In the genomic region with DNA sequence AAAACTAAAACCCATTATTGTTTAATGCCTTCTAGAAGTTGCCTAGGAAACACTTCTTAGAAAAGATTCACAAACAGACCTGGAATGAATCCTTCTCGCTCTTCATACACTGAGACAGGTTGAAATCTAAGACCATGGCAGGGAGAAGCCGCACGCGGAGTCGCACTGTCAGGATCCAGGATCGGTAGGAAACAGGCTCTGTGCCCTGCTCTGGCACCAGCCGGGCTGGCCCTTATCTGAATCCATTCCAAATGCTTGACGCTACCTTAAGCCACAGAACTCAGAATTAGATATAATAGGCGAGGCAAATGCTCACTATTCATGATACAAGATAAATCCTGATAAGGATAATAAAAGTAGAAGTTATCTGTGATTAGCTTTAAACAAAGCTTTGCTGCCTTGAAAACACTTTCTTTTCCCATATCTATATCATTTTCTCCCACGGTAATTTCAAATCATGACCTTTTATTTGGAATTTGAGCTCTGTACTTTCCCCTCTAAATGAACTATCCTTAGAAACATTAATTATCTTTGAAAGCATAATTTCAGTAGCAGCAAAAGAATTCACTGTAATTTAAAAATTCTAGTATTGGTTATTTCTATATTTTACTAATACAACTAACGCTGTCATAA, we compare ENCODE assay signal across 32 cellular contexts.
A peak's percentile ranks its signal among the peaks of the same experiment; 100 is the strongest.
DNase-seq lines count a peak whose midpoint lies in the region; ATAC-seq and TF ChIP-seq lines count a peak whose summit lies in the region.
"Had no signal": no experiment of that assay in that cellular context is flagged by ENCODE, and none has a peak within 500 bp of the region (broad histone marks: within the 10 kb centered on the region; RNA-seq: fewer than 3 reads in every experiment).

No MANE protein-coding gene starts in this region.

- H3K9me3 Mint-ChIP-seq in endodermal cell = peaks cover 23% of the 10 kb centered on the region
- peaks cover 6% of the 10 kb centered on the region for H3K9me3 Mint-ChIP-seq in mesothelial cell of epicardium
- H3K9me3 Mint-ChIP-seq: activated CD4-positive, alpha-beta memory T cell treated with anti-CD3 and anti-CD28 coated beads, Interleukin-2, amount 10 ng/mL, durations not matched to agents 7 days and 5 days had no signal

- H3K4me1 Mint-ChIP-seq in endodermal cell (peaks cover 15% of the 10 kb centered on the region), mesothelial cell of epicardium (peaks cover 16% of the 10 kb centered on the region)
- H3K4me1 Mint-ChIP-seq: activated CD4-positive, alpha-beta memory T cell treated with anti-CD3 and anti-CD28 coated beads, Interleukin-2, amount 10 ng/mL, durations not matched to agents 7 days and 5 days; B cell; CD8-positive, alpha-beta memory T cell; central memory CD8-positive, alpha-beta T cell had no signal

- H3K4me3 ChIP-seq in BE2C (ENCODE audit: low read depth, low read length) = peak overlapping the region; percentile 38
- peak overlapping the region; percentile 59 for H3K4me3 ChIP-seq in NB4 (ENCODE audit: low read depth, low read length)
- no peak overlapping the region for H3K4me3 ChIP-seq in endodermal cell (ENCODE audit: low read length)
- no peak overlapping the region for H3K4me3 ChIP-seq in gastrocnemius medialis
- H3K4me3 ChIP-seq: esophagus squamous epithelium, hepatocyte, K562, PC-9, psoas muscle had no signal

- H3K36me3 Mint-ChIP-seq in endodermal cell (ENCODE audit: low read depth) = peaks cover 2% of the 10 kb centered on the region
- H3K36me3 Mint-ChIP-seq in mesothelial cell of epicardium = no peaks in the 10 kb centered on the region
- H3K36me3 Mint-ChIP-seq: CD8-positive, alpha-beta memory T cell had no signal

- H3K4me1 ChIP-seq in BE2C = peaks cover 17% of the 10 kb centered on the region
- H3K4me1 ChIP-seq in endodermal cell (ENCODE audit: control insufficient read depth, insufficient read depth, low read length) = no peaks in the 10 kb centered on the region
- H3K4me1 ChIP-seq in gastrocnemius medialis = no peaks in the 10 kb centered on the region
- H3K4me1 ChIP-seq: esophagus squamous epithelium, psoas muscle, tibial nerve had no signal

- no peak for ATAC-seq in gastrocnemius medialis
- ATAC-seq: HCT116, K562, psoas muscle had no signal

- H3K27ac Mint-ChIP-seq in endodermal cell (peak overlapping the region; percentile 21), mesothelial cell of epicardium (peak overlapping the region; percentile 86)
- H3K27ac Mint-ChIP-seq: activated CD4-positive, alpha-beta memory T cell treated with anti-CD3 and anti-CD28 coated beads, Interleukin-2, amount 10 ng/mL, durations not matched to agents 7 days and 5 days; B cell; CD8-positive, alpha-beta memory T cell had no signal

- TF ChIP-seq POLR2A in NB4 (IDR thresholded peaks at IDR 0.05; ENCODE audit: extremely low read depth, insufficient read length) (no peak), gastrocnemius medialis (IDR thresholded peaks at IDR 0.05) (no peak)

- H3K27me3 ChIP-seq in BE2C = no peaks in the 10 kb centered on the region
- peaks cover 15% of the 10 kb centered on the region for H3K27me3 ChIP-seq in endodermal cell (ENCODE audit: control insufficient read depth, insufficient read depth, low read length, poor library complexity, severe bottlenecking)
- H3K27me3 ChIP-seq in gastrocnemius medialis = no peaks in the 10 kb centered on the region
- H3K27me3 ChIP-seq: esophagus squamous epithelium, hepatocyte, tibial nerve had no signal

- H3K9ac ChIP-seq in endodermal cell (ENCODE audit: extremely low read depth, low read length, poor library complexity, severe bottlenecking) = no peak overlapping the region

- intact Hi-C loops in posterior cingulate gyrus (cut with DNase I) = no loop called here
- intact Hi-C loops in gastrocnemius medialis (cut with DNase I; ENCODE audit: low total_unique reads) = no loop called here

- H3K27me3 Mint-ChIP-seq in endodermal cell (ENCODE audit: insufficient read depth) (peaks cover 3% of the 10 kb centered on the region), mesothelial cell of epicardium (ENCODE audit: low read depth) (no peaks in the 10 kb centered on the region)
- H3K27me3 Mint-ChIP-seq: activated CD4-positive, alpha-beta memory T cell treated with anti-CD3 and anti-CD28 coated beads, Interleukin-2, amount 10 ng/mL, durations not matched to agents 7 days and 5 days; B cell; central memory CD8-positive, alpha-beta T cell had no signal

- H3K36me3 ChIP-seq in BE2C = no peaks in the 10 kb centered on the region
- H3K36me3 ChIP-seq in endodermal cell (ENCODE audit: control insufficient read depth, insufficient read depth, low read length) = no peaks in the 10 kb centered on the region
- no peaks in the 10 kb centered on the region for H3K36me3 ChIP-seq in gastrocnemius medialis
- H3K36me3 ChIP-seq: esophagus squamous epithelium, tibial nerve had no signal

- no peak overlapping the region for H3K4me3 Mint-ChIP-seq in endodermal cell
- no peak overlapping the region for H3K4me3 Mint-ChIP-seq in mesothelial cell of epicardium
- H3K4me3 Mint-ChIP-seq: activated CD4-positive, alpha-beta memory T cell treated with anti-CD3 and anti-CD28 coated beads, Interleukin-2, amount 10 ng/mL, durations not matched to agents 7 days and 5 days; B cell; CD8-positive, alpha-beta memory T cell; central memory CD8-positive, alpha-beta T cell had no signal

- TF ChIP-seq CTCF in BE2C (IDR thresholded peaks at IDR 0.05; ENCODE audit: low read depth, low read length) = no peak
- TF ChIP-seq CTCF in NB4 (IDR thresholded peaks at IDR 0.05; ENCODE audit: low read depth, low read length) = no peak
- no peak for TF ChIP-seq CTCF in endodermal cell (conservative IDR thresholded peaks at IDR 0.05)
- no peak for TF ChIP-seq CTCF in mesothelial cell of epicardium (IDR thresholded peaks at IDR 0.05; ENCODE audit: unreplicated experiment)
- TF ChIP-seq CTCF in gastrocnemius medialis (IDR thresholded peaks at IDR 0.05 in 4 of 5, conservative IDR thresholded peaks at IDR 0.05 in 1 of 5) = no peak

- in situ Hi-C loops in gastrocnemius medialis (cut with MboI; ENCODE audit: low sequenced_read_pairs in 4 of 4) = no loop called here

- H3K9me3 ChIP-seq in BE2C (peaks cover 4% of the 10 kb centered on the region; the same call in 1 of the 2 replicates), endodermal cell (ENCODE audit: control insufficient read depth, low read length) (no peaks in the 10 kb centered on the region), gastrocnemius medialis (no peaks in the 10 kb centered on the region)
- H3K9me3 ChIP-seq: esophagus squamous epithelium, psoas muscle, tibial nerve had no signal

- DNase-seq in BE2C (peak; percentile 69), NB4 (ENCODE audit: low read depth) (no peak), endodermal cell (no peak), mesothelial cell of epicardium (ENCODE audit: low spot score in 2 of 2, unreplicated experiment in 2 of 2) (no peak), posterior cingulate gyrus (no peak), medulla oblongata (ENCODE audit: extremely low spot score) (no peak), gastrocnemius medialis (no peak), kidney tubule cell (ENCODE audit: low spot score) (no peak)
- DNase-seq: ACHN; activated CD4-positive, alpha-beta memory T cell treated with anti-CD3 and anti-CD28 coated beads, Interleukin-2, amount 10 ng/mL, durations not matched to agents 7 days and 5 days; activated CD8-positive, alpha-beta memory T cell treated with anti-CD3 and anti-CD28 coated beads, Interleukin-2, amount 50 U/mL, for 4 hours; activated naive CD4-positive, alpha-beta T cell treated with Interleukin-2 at 50 U/mL for 16 hours; CD8-positive, alpha-beta memory T cell; dermis blood vessel endothelial cell; esophagus squamous epithelium; foreskin melanocyte; mesenchymal stem cell; NCI-H1092 treated with DMSO at 0.1 percent for 48 hours; NCI-H187; NCI-H526 treated with DMSO at 0.1 percent for 48 hours; PC-9; psoas muscle; SHP77 treated with DMSO at 0.1 percent for 48 hours; stimulated activated CD4-positive, alpha-beta T cell treated with anti-CD3 and anti-CD28 coated beads, Interleukin-15, amount 100 ng/mL, for 24 hours; stimulated activated CD4-positive, alpha-beta T cell treated with anti-CD3 and anti-CD28 coated beads, Interleukin-4, amount 100 ng/mL, for 4 hours; T-helper 9 cell had no signal

- 93 to 95% methylated on average over 8 to 9 of the region's 11 CpGs for WGBS in endodermal cell (ENCODE audit: insufficient coverage in 1 of 2, insufficient read length in 1 of 2), 2 experiments

- H3K27ac ChIP-seq in endodermal cell (ENCODE audit: low read depth, low read length) (peak overlapping the region; percentile 65), gastrocnemius medialis (no peak overlapping the region)
- H3K27ac ChIP-seq: esophagus squamous epithelium, hepatocyte, PC-9, psoas muscle had no signal

Comparison
In these comparisons a context has a peak if more than half of its experiments do, and no peak if none do; other contexts are left out.
1. H3K4me3 ChIP-seq: peak in BE2C (single experiment) and NB4 (single experiment); none in endodermal cell (single experiment) and gastrocnemius medialis (0 of 4).